ENCODE assay signal across 9 cellular contexts in the genomic region with DNA sequence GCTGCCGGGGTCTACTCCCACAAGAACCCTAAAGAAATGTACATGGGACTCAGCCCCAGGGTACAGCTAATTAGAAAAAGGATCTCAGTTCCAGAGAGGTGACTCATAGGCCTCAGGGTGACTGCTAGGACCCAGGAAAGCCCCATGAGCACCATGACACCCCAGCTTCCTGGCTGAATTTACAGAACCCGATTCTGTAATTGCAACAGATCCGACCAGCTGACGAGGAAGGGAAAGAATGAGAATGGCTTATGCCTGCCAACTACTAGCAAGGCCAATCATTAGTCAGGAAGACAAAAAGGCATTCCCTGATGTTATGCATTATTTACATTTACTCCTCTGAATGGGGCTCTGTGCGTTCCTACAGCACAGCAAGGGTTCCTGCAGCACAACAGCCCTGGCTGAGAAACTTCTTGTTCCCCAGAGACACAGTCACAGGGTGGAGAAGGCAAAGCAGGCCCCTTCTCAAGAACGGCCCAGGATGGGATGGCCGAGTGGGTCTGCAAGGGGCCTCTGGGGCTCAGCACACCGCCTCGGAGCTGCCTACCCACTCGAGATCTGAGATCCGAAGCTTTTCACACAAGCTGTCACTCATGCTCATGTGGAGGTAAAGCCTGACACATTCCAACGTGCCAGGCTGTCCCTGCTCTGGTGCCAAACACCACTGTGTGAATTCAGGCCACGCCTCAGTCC. TPM values are rescaled to one million over a fixed set of nuclear protein-coding genes. Genes with fewer than 3 reads are reported as not detected.
DNase-seq lines count a peak whose midpoint lies in the region; ATAC-seq and TF ChIP-seq lines count a peak whose summit lies in the region.
"Had no signal": no experiment of that assay in that cellular context is flagged by ENCODE, and none has a peak within 500 bp of the region (broad histone marks: within the 10 kb centered on the region; RNA-seq: fewer than 3 reads in every experiment).

No MANE protein-coding gene starts in this region.

- peaks cover 0 to 17% (median 14%) of the 10 kb centered on the region in 4 donors for H3K4me1 ChIP-seq in tibial nerve
- H3K4me1 ChIP-seq: ascending aorta had no signal

- no peaks in the 10 kb centered on the region for H3K36me3 ChIP-seq in tibial nerve
- H3K36me3 ChIP-seq: ascending aorta had no signal

- H3K36me3 Mint-ChIP-seq in naive B cell = no peaks in the 10 kb centered on the region

- H3K27me3 Mint-ChIP-seq in naive B cell = no peaks in the 10 kb centered on the region

- peak in 1 of 2 donors; percentile 57 for TF ChIP-seq EP300 in tibial nerve (IDR thresholded peaks at IDR 0.05)

- DNase-seq in cardiac fibroblast (ENCODE audit: low read depth in 2 of 2) (peak; percentile 89 to 98), naive B cell (no peak), tibial nerve (ENCODE audit: low spot score in 2 of 2) (peak in 1 of 2 donors; percentile 15), NCI-H774 (lab: John Stamatoyannopoulos, UW) (no peak), NAMALWA (ENCODE audit: low spot score) (no peak)

- 26 to 42% methylated on average over 13 of the region's 13 CpGs for WGBS in tibial nerve, 2 donors

- peak overlapping the region; percentile 14; the same call in 1 of the 2 replicates for H3K4me3 ChIP-seq in WI38 (ENCODE audit: low read depth, low read length)
- H3K4me3 ChIP-seq in cardiac fibroblast (replicated peaks in 1 of 2; ENCODE audit: low read depth in 2 of 2, low read length in 2 of 2) = no peak overlapping the region
- no peak overlapping the region for H3K4me3 ChIP-seq in tibial nerve
- H3K4me3 ChIP-seq: ascending aorta had no signal

- TF ChIP-seq POLR2A in tibial nerve (IDR thresholded peaks at IDR 0.05) = no peak

- no peaks in the 10 kb centered on the region for H3K9me3 ChIP-seq in tibial nerve
- H3K9me3 ChIP-seq: ascending aorta had no signal

- no peak for TF ChIP-seq CTCF in WI38 (IDR thresholded peaks at IDR 0.05; ENCODE audit: low read depth, low read length)
- TF ChIP-seq CTCF in cardiac fibroblast (IDR thresholded peaks at IDR 0.05; ENCODE audit: low read depth, low read length) = no peak
- no peak for TF ChIP-seq CTCF in tibial nerve (IDR thresholded peaks at IDR 0.05)

- peak overlapping the region in 3 of 4 donors; percentile 13 to 87 (median 81) for H3K27ac ChIP-seq in tibial nerve
- H3K27ac ChIP-seq: ascending aorta had no signal

- ATAC-seq in GM18508 (IDR thresholded peaks at IDR 0.05; ENCODE audit: insufficient read depth, unreplicated experiment) = peak; percentile 59
- ATAC-seq in HG03439 (IDR thresholded peaks at IDR 0.05; ENCODE audit: unreplicated experiment) = peak; percentile 70
- ATAC-seq in naive B cell (ENCODE audit: low read depth in 2 of 2) = peak; percentile 68 to 92

- peak overlapping the region in 1 of 6 donors; percentile 65 for H3K27ac Mint-ChIP-seq in naive B cell

- no peaks in the 10 kb centered on the region for H3K9me3 Mint-ChIP-seq in naive B cell

- H3K27me3 ChIP-seq in tibial nerve = no peaks in the 10 kb centered on the region
- H3K27me3 ChIP-seq: ascending aorta had no signal

- H3K4me3 Mint-ChIP-seq in naive B cell = peak overlapping the region in 1 of 8 donors; percentile 14

- no peaks in the 10 kb centered on the region for H3K4me1 Mint-ChIP-seq in naive B cell

RNA-seq across cellular contexts. Expression of a gene that starts 27.2 kb away (rescaled TPM):
- under 1 TPM in 2 of 6 donors, not detected in 4; 0.26 to 0.31 TPM for polyA plus RNA-seq in naive B cell (ENCODE audit: low read depth in 6 of 6)
- 10 to 100 TPM in 2 of 4 donors, 1 to 10 TPM in 2; 3.7 to 11.8 (median 8.1) TPM for total RNA-seq in tibial nerve
- total RNA-seq: ascending aorta had no signal

RNA-seq across cellular contexts. Expression of a gene that starts 36.7 kb away (rescaled TPM):
- polyA plus RNA-seq in naive B cell (ENCODE audit: low read depth in 6 of 6) = 10 to 100 TPM in 2 of 6 donors, 1 to 10 TPM in 4; 6.1 to 13.0 (median 8.4) TPM
- 1 to 10 TPM in 3 of 4 donors, under 1 TPM in 1; 0.39 to 3.0 (median 1.8) TPM for total RNA-seq in tibial nerve

RNA-seq across cellular contexts. Expression of a gene that starts 52.2 kb away (rescaled TPM):
- 10 to 100 TPM; 41.4 to 79.9 (median 49.1) TPM for polyA plus RNA-seq in naive B cell (ENCODE audit: low read depth in 6 of 6)
- 10 to 100 TPM in 3 of 4 donors, 1 to 10 TPM in 1; 8.8 to 35.1 (median 15.6) TPM for total RNA-seq in tibial nerve

RNA-seq across cellular contexts. Expression of a gene that starts 53.2 kb away (rescaled TPM):
- under 1 TPM in 1 of 6 donors, not detected in 5; 0.11 TPM for polyA plus RNA-seq in naive B cell (ENCODE audit: low read depth in 6 of 6)
- total RNA-seq in tibial nerve = under 1 TPM in 2 of 4 donors, not detected in 2; 0.20 to 0.66 TPM
- total RNA-seq: ascending aorta had no signal

Comparison
In these comparisons a context has a peak if more than half of its experiments do, and no peak if none do; other contexts are left out.
1. DNase-seq: peak in cardiac fibroblast (2 of 2); none in naive B cell (single experiment), NCI-H774 (single experiment) and NAMALWA (single experiment).
2. Peak in every context shown above with its lines, with median percentiles within 50 percentile points of each other: ATAC-seq.